In genomic region chr12:70627677-70628076, GRCh38 we compare ENCODE assay signal across 14 cellular contexts. TPM values are rescaled to one million over a fixed set of nuclear protein-coding genes. Genes with fewer than 3 reads are reported as not detected.
"Had no signal": no experiment of that assay in that cellular context is flagged by ENCODE, and none has a peak within 500 bp of the region (broad histone marks: within the 10 kb centered on the region; RNA-seq: fewer than 3 reads in every experiment).

No MANE protein-coding gene starts in this region.

- H3K4me3 ChIP-seq: cardiac muscle cell, ovary, smooth muscle cell had no signal

- H3K27ac ChIP-seq: cardiac muscle cell, left lung, ovary, tibial nerve had no signal

- H3K9me3 ChIP-seq: left lung, ovary, tibial nerve had no signal

- H3K36me3 ChIP-seq: cardiac muscle cell, left lung, ovary, tibial nerve had no signal

- DNase-seq: activated CD4-positive, alpha-beta T cell treated with anti-CD3 and anti-CD28 coated beads, Interleukin-2, amount 50 U/mL, for 4 hours; activated CD4-positive, CD25-positive, alpha-beta regulatory T cell treated with anti-CD3 and anti-CD28 coated beads, Interleukin-2, amount 50 U/mL, for 72 hours; activated effector memory CD4-positive, alpha-beta T cell treated with anti-CD3 and anti-CD28 coated beads, Interleukin-2, amount 50 U/mL, for 16 hours; activated naive CD8-positive, alpha-beta T cell treated with anti-CD3 and anti-CD28 coated beads, Interleukin-2, amount 10 ng/mL, durations not matched to agents 7 days and 5 days; activated T-cell treated with anti-CD3 and anti-CD28 coated beads, Interleukin-2, amount 50 U/mL, for 24 hours; effector CD4-positive, alpha-beta T cell; left lung; ovary; retina; T-helper 9 cell had no signal

- H3K4me1 ChIP-seq: left lung, tibial nerve had no signal

- H3K27me3 ChIP-seq: cardiac muscle cell, left lung, ovary, tibial nerve had no signal

- ATAC-seq: left lung; stimulated activated memory B cell treated with anti-CD40 and anti-IgM and Interleukin-4, amounts not matched to agents 10 μg/mL and 1 μg/mL and 100 μg/mL, for 72 hours had no signal

- H3K4me2 ChIP-seq: smooth muscle cell had no signal

RNA-seq across cellular contexts. Expression of gene PTPRB, which starts 9.6 kb away (rescaled TPM):
- total RNA-seq: activated naive CD8-positive, alpha-beta T cell treated with anti-CD3 and anti-CD28 coated beads, Interleukin-2, amount 10 ng/mL, durations not matched to agents 7 days and 5 days had no signal
